3 cellular contexts compared by ENCODE assay signal in genomic region chr3:12454076-12454807, GRCh38.
A peak's percentile ranks its signal among the peaks of the same experiment; 100 is the strongest.
TF ChIP-seq lines count a peak whose summit lies in the region.

No MANE protein-coding gene starts in this region.

TF ChIP-seq in IMR-90, 13 proteins besides CTCF, POLR2A, EP300 and RAD21:
- TF ChIP-seq RCOR1 (IDR thresholded peaks at IDR 0.05; ENCODE audit: insufficient replicate concordance, low read length): no peak
- TF ChIP-seq MAFK (IDR thresholded peaks at IDR 0.05; ENCODE audit: low read depth, low read length): no peak
- no peak for TF ChIP-seq ELK1 (IDR thresholded peaks at IDR 0.05; ENCODE audit: borderline replicate concordance, low read depth, low read length)
- peak; percentile 46 for TF ChIP-seq CEBPB (IDR thresholded peaks at IDR 0.05; ENCODE audit: low read depth, low read length)
- no peak for TF ChIP-seq CHD1 (IDR thresholded peaks at IDR 0.05; ENCODE audit: low read depth, low read length)
- TF ChIP-seq USF2 (IDR thresholded peaks at IDR 0.05; ENCODE audit: low read depth, low read length): no peak
- TF ChIP-seq MXI1 (IDR thresholded peaks at IDR 0.05; ENCODE audit: borderline replicate concordance, low read depth, low read length): no peak
- TF ChIP-seq NFE2L2 (IDR thresholded peaks at IDR 0.05; ENCODE audit: low read depth, low read length): no peak

TF ChIP-seq in HepG2, 621 proteins besides CTCF, POLR2A, EP300 and RAD21:
- peak in 1 of 2 experiments; percentile 83; a peak in 3 of 4 replicates for TF ChIP-seq REST (IDR thresholded peaks at IDR 0.05; ENCODE audit: borderline replicate concordance in 1 of 2, low read depth in 1 of 2, low read length in 2 of 2)
- no peak for TF ChIP-seq TERF1 (CRISPR knock-in tag; IDR thresholded peaks at IDR 0.05)
- peak; percentile 27; the same call in 1 of the 2 replicates for TF ChIP-seq HNF4A (CRISPR knock-in tag; IDR thresholded peaks at IDR 0.05)
- TF ChIP-seq SALL1 (CRISPR knock-in tag; IDR thresholded peaks at IDR 0.05): peak; percentile 39
- TF ChIP-seq MIER2 (CRISPR knock-in tag; IDR thresholded peaks at IDR 0.05): peak; percentile 73; the same call in 1 of the 2 replicates
- TF ChIP-seq ARID5B (CRISPR knock-in tag; IDR thresholded peaks at IDR 0.05): 0 out of 2 replicates have a peak, but pooled peaks have one; percentile 26
- no peak for TF ChIP-seq MTF2 (CRISPR knock-in tag; IDR thresholded peaks at IDR 0.05; ENCODE audit: borderline replicate concordance)
- TF ChIP-seq GATAD2A (CRISPR knock-in tag; IDR thresholded peaks at IDR 0.05): peak; percentile 26; the same call in 1 of the 2 replicates

TF ChIP-seq in GM23338, 12 proteins besides CTCF, POLR2A, EP300 and RAD21:
- no peak for TF ChIP-seq EZH2 (IDR thresholded peaks at IDR 0.05; ENCODE audit: low read depth, unreplicated experiment)
- TF ChIP-seq STAT1 (IDR thresholded peaks at IDR 0.05; ENCODE audit: unreplicated experiment): no peak
- no peak for TF ChIP-seq EZH2phosphoT487 (IDR thresholded peaks at IDR 0.05; ENCODE audit: unreplicated experiment)
- TF ChIP-seq REST (IDR thresholded peaks at IDR 0.05; ENCODE audit: unreplicated experiment): no peak
- no peak for TF ChIP-seq ZNF462 (CRISPR knock-in tag; IDR thresholded peaks at IDR 0.05)
- no peak for TF ChIP-seq NANOG (IDR thresholded peaks at IDR 0.05; ENCODE audit: borderline replicate concordance)
